ENCODE assay signal across 8 cellular contexts in genomic region chr3:21894459-21895083, GRCh38.
DNase-seq lines count a peak whose midpoint lies in the region; ATAC-seq, FAIRE-seq and TF ChIP-seq lines count a peak whose summit lies in the region.

No MANE protein-coding gene starts in this region.

- no peak overlapping the region for H3K9ac ChIP-seq in Karpas-422 (ENCODE audit: low read length)

- H3K9me3 ChIP-seq in Karpas-422 (ENCODE audit: low read length) (no peaks in the 10 kb centered on the region), breast epithelium (no peaks in the 10 kb centered on the region), right lobe of liver (no peaks in the 10 kb centered on the region)

- H3K27me3 ChIP-seq in Karpas-422 (ENCODE audit: low read length) (no peaks in the 10 kb centered on the region), breast epithelium (no peaks in the 10 kb centered on the region), right lobe of liver (no peaks in the 10 kb centered on the region)

- H3K4me1 ChIP-seq in Karpas-422 (ENCODE audit: low read length) (no peaks in the 10 kb centered on the region), breast epithelium (no peaks in the 10 kb centered on the region), right lobe of liver (no peaks in the 10 kb centered on the region)

- TF ChIP-seq POLR2A in breast epithelium (IDR thresholded peaks at IDR 0.05): no peak
- TF ChIP-seq POLR2A in right lobe of liver (IDR thresholded peaks at IDR 0.05): no peak
- no peak for TF ChIP-seq POLR2A in H54 (IDR thresholded peaks at IDR 0.05; ENCODE audit: low read depth, low read length)

- H3K4me3 ChIP-seq in Karpas-422 (ENCODE audit: low read length) (no peak overlapping the region), breast epithelium (no peak overlapping the region), right lobe of liver (no peak overlapping the region)

- WGBS in right lobe of liver (ENCODE audit: insufficient coverage, low coverage, low lambda C conversion rate, missing lambda C conversion rate): 46% methylated on average over 2 of the region's 2 CpGs

- peak; percentile 15 to 49 (median 32) for TF ChIP-seq CTCF in breast epithelium (IDR thresholded peaks at IDR 0.05)
- peak; percentile 49 to 65 (median 60) for TF ChIP-seq CTCF in right lobe of liver (IDR thresholded peaks at IDR 0.05)

- H2AFZ ChIP-seq in Karpas-422 (ENCODE audit: low read length): no peak overlapping the region

- no peaks in the 10 kb centered on the region for H4K20me1 ChIP-seq in Karpas-422 (ENCODE audit: insufficient read depth, low read depth, low read length)

- H3K4me2 ChIP-seq in Karpas-422 (ENCODE audit: low read depth, low read length, poor library complexity, severe bottlenecking): no peak overlapping the region

- no peaks in the 10 kb centered on the region for H3K79me2 ChIP-seq in Karpas-422 (ENCODE audit: low read length)

- H3K27ac ChIP-seq in Karpas-422 (ENCODE audit: low read length) (no peak overlapping the region), breast epithelium (no peak overlapping the region), right lobe of liver (no peak overlapping the region)

- peak; percentile 47 to 67 (median 55) for ATAC-seq in right lobe of liver

- DNase-seq in AG20443 (ENCODE audit: low spot score): peak; percentile 15
- peak; percentile 61 for DNase-seq in Karpas-422
- DNase-seq in breast epithelium (ENCODE audit: low spot score in 2 of 2): no peak
- DNase-seq in right lobe of liver: peak in 1 of 3 donors; percentile 23
- no peak for DNase-seq in H54 (ENCODE audit: insufficient read length, low spot score)
- no peak for DNase-seq in stimulated activated CD4-positive, alpha-beta T cell treated with anti-CD3 and anti-CD28 coated beads, Interleukin-4, amount 100 ng/mL, for 24 hours
- DNase-seq in activated T-cell treated with anti-CD3 and anti-CD28 coated beads, Interleukin-2, amount 50 U/mL, for 48 hours: no peak
- no peak for DNase-seq in HuH-7.5 (ENCODE audit: low spot score)

- H3K36me3 ChIP-seq in Karpas-422 (ENCODE audit: insufficient read depth, low read length): no peaks in the 10 kb centered on the region
- H3K36me3 ChIP-seq in breast epithelium: no peaks in the 10 kb centered on the region
- H3K36me3 ChIP-seq in right lobe of liver: no peaks in the 10 kb centered on the region

- no peak for FAIRE-seq in H54 (lab: Jason Lieb, UNC)

- intact Hi-C loops in breast epithelium (cut with DNase I; ENCODE audit: low total_unique reads): no loop called here
- intact Hi-C loops in right lobe of liver (cut with DNase I): no loop called here

- H3K9me2 ChIP-seq in Karpas-422 (replicated peaks; ENCODE audit: insufficient read depth, low read length): no peaks in the 10 kb centered on the region

Comparison
In these comparisons a context has a peak if more than half of its experiments do, and no peak if none do; other contexts are left out.
1. DNase-seq: peak in AG20443 (single experiment) and Karpas-422 (single experiment); none in breast epithelium (0 of 2), H54 (single experiment), stimulated activated CD4-positive, alpha-beta T cell treated with anti-CD3 and anti-CD28 coated beads, Interleukin-4, amount 100 ng/mL, for 24 hours (single experiment), activated T-cell treated with anti-CD3 and anti-CD28 coated beads, Interleukin-2, amount 50 U/mL, for 48 hours (0 of 2) and HuH-7.5 (single experiment).